9 cellular contexts compared by ENCODE assay signal in the genomic region with DNA sequence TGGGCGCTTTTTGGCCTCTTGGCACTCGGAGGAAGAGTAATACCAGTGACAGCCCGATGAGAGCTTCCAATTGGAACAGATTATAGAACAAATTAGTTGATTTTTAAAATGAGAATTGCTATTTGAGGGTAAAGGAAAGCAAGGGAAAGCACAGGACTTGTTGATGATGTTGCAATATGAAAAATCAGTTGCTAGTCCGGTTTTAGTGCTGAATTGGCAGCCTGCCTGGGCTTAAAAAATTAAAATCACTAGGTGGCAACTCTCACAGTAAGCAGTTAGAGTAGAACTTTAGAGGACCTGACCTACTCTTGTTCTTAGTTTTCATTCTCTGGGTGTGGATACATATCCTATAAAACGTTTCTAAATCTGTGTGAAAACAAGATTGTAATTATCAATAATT. TPM values are rescaled to one million over a fixed set of nuclear protein-coding genes. Genes with fewer than 3 reads are reported as not detected.
DNase-seq lines count a peak whose midpoint lies in the region; ATAC-seq and TF ChIP-seq lines count a peak whose summit lies in the region.
"Had no signal": no experiment of that assay in that cellular context is flagged by ENCODE, and none has a peak within 500 bp of the region (broad histone marks: within the 10 kb centered on the region; RNA-seq: fewer than 3 reads in every experiment).

No MANE protein-coding gene starts in this region.

- H3K36me3 ChIP-seq in hepatocyte (replicated peaks; ENCODE audit: insufficient read depth, low read depth): peaks cover 6% of the 10 kb centered on the region

- H3K4me1 Mint-ChIP-seq in activated CD8-positive, alpha-beta T cell treated with anti-CD3 and anti-CD28 coated beads for 36 hours (ENCODE audit: low read depth): peaks cover 51% of the 10 kb centered on the region
- peaks cover 57% of the 10 kb centered on the region for H3K4me1 Mint-ChIP-seq in stimulated activated memory B cell treated with anti-CD40 and anti-IgM and Interleukin-4, amounts not matched to agents 10 μg/mL and 1 μg/mL and 100 μg/mL, for 72 hours

- POLR2A ChIA-PET in activated CD8-positive, alpha-beta T cell treated with anti-CD3 and anti-CD28 coated beads for 36 hours (lab: Charles Lee): interaction anchor here (1.1 to 2.0 kb wide), 2 partner anchors 50 to 61 kb away, joined by 3 to 8 read pairs; no protein-coding TSS in a partner anchor

- peaks cover 51% of the 10 kb centered on the region for H3K79me2 ChIP-seq in hepatocyte

- no peaks in the 10 kb centered on the region for H3K27me3 Mint-ChIP-seq in activated CD8-positive, alpha-beta T cell treated with anti-CD3 and anti-CD28 coated beads for 36 hours
- H3K27me3 Mint-ChIP-seq in stimulated activated memory B cell treated with anti-CD40 and anti-IgM and Interleukin-4, amounts not matched to agents 10 μg/mL and 1 μg/mL and 100 μg/mL, for 72 hours: no peaks in the 10 kb centered on the region

- peaks cover 51% of the 10 kb centered on the region for H3K36me3 Mint-ChIP-seq in activated CD8-positive, alpha-beta T cell treated with anti-CD3 and anti-CD28 coated beads for 36 hours (ENCODE audit: low read depth)
- peaks cover 30% of the 10 kb centered on the region for H3K36me3 Mint-ChIP-seq in stimulated activated memory B cell treated with anti-CD40 and anti-IgM and Interleukin-4, amounts not matched to agents 10 μg/mL and 1 μg/mL and 100 μg/mL, for 72 hours

- H3K27ac ChIP-seq in hepatocyte: no peak overlapping the region

- no peaks in the 10 kb centered on the region for H3K9me3 ChIP-seq in hepatocyte (ENCODE audit: low read depth)

- 93% methylated on average over 5 of the region's 5 CpGs for whole genome bisulfite sequencing in hepatocyte (ENCODE audit: low lambda C conversion rate, missing lambda C conversion rate)

- CTCF ChIA-PET in activated CD8-positive, alpha-beta T cell treated with anti-CD3 and anti-CD28 coated beads for 36 hours (lab: Charles Lee): no interaction called here

- H3K27me3 ChIP-seq in hepatocyte: no peaks in the 10 kb centered on the region

- peak overlapping the region; percentile 89 for H3K4me3 Mint-ChIP-seq in activated CD8-positive, alpha-beta T cell treated with anti-CD3 and anti-CD28 coated beads for 36 hours
- H3K4me3 Mint-ChIP-seq in stimulated activated memory B cell treated with anti-CD40 and anti-IgM and Interleukin-4, amounts not matched to agents 10 μg/mL and 1 μg/mL and 100 μg/mL, for 72 hours: peak overlapping the region; percentile 41

- peaks cover 2% of the 10 kb centered on the region for H4K20me1 ChIP-seq in hepatocyte (ENCODE audit: insufficient read depth, poor library complexity, severe bottlenecking)

- H3K4me3 ChIP-seq in hepatocyte: no peak overlapping the region

- H3K27ac Mint-ChIP-seq in activated CD8-positive, alpha-beta T cell treated with anti-CD3 and anti-CD28 coated beads for 36 hours: no peak overlapping the region
- no peak overlapping the region for H3K27ac Mint-ChIP-seq in stimulated activated memory B cell treated with anti-CD40 and anti-IgM and Interleukin-4, amounts not matched to agents 10 μg/mL and 1 μg/mL and 100 μg/mL, for 72 hours

- H2AFZ ChIP-seq in hepatocyte: no peak overlapping the region

- ATAC-seq in activated CD8-positive, alpha-beta T cell treated with anti-CD3 and anti-CD28 coated beads for 36 hours: no peak
- ATAC-seq in stimulated activated memory B cell treated with anti-CD40 and anti-IgM and Interleukin-4, amounts not matched to agents 10 μg/mL and 1 μg/mL and 100 μg/mL, for 72 hours: no peak
- ATAC-seq: Panc1 had no signal

- H3K4me2 ChIP-seq in hepatocyte: peak overlapping the region; percentile 97

- peaks cover 15% of the 10 kb centered on the region for H3K4me1 ChIP-seq in hepatocyte (ENCODE audit: insufficient read depth)

- TF ChIP-seq CTCF in activated CD8-positive, alpha-beta T cell treated with anti-CD3 and anti-CD28 coated beads for 36 hours (IDR thresholded peaks at IDR 0.05): no peak
- no peak for TF ChIP-seq CTCF in hepatocyte (IDR thresholded peaks at IDR 0.05; ENCODE audit: poor library complexity)

- no peaks in the 10 kb centered on the region for H3K9me2 ChIP-seq in hepatocyte (replicated peaks; ENCODE audit: insufficient read depth)

- intact Hi-C loops in activated CD8-positive, alpha-beta T cell treated with anti-CD3 and anti-CD28 coated beads for 36 hours (cut with micrococcal nuclease): loop anchor here (5.0 to 10.0 kb wide), 2 partner anchors 50 to 52 kb away; partner anchors contain the start of genes ATXN7 and THOC7

- no peaks in the 10 kb centered on the region for H3K9me3 Mint-ChIP-seq in activated CD8-positive, alpha-beta T cell treated with anti-CD3 and anti-CD28 coated beads for 36 hours
- H3K9me3 Mint-ChIP-seq in stimulated activated memory B cell treated with anti-CD40 and anti-IgM and Interleukin-4, amounts not matched to agents 10 μg/mL and 1 μg/mL and 100 μg/mL, for 72 hours: no peaks in the 10 kb centered on the region

- DNase-seq in NOMO-1 (lab: John Stamatoyannopoulos, UW; ENCODE audit: unreplicated experiment in 2 of 2) (peak; percentile 2 to 5), NOMO-1 treated with dmso at 0.1 percent for 144 hours (lab: John Stamatoyannopoulos, UW; ENCODE audit: unreplicated experiment) (no peak), hepatocyte (ENCODE audit: low spot score) (no peak), NAMALWA (ENCODE audit: low spot score) (no peak), NCI-H146 treated with DMSO at 0.1 percent for 48 hours (lab: John Stamatoyannopoulos, UW; ENCODE audit: unreplicated experiment) (no peak), OCI-M2 (lab: John Stamatoyannopoulos, UW; ENCODE audit: unreplicated experiment) (no peak)
- DNase-seq in activated CD8-positive, alpha-beta T cell treated with anti-CD3 and anti-CD28 coated beads for 36 hours: no peak

RNA-seq across cellular contexts. Expression of gene SCAANT1, which starts 2.1 kb away (rescaled TPM):
- not detected for total RNA-seq in activated CD8-positive, alpha-beta T cell treated with anti-CD3 and anti-CD28 coated beads for 36 hours
- not detected in 2 replicates for total RNA-seq in hepatocyte
- polyA plus RNA-seq in hepatocyte: 1.1 TPM in 1 of 2 replicates, not detected in the other

RNA-seq across cellular contexts. Expression of gene ATXN7, which starts 50.6 kb away (rescaled TPM):
- 10 to 100 TPM; 22.5 to 25.9 TPM for total RNA-seq in activated CD8-positive, alpha-beta T cell treated with anti-CD3 and anti-CD28 coated beads for 36 hours
- 14.1 and 14.4 TPM in 2 replicates for total RNA-seq in hepatocyte
- polyA plus RNA-seq in hepatocyte: 3.0 and 7.5 TPM in 2 replicates

RNA-seq across cellular contexts. Expression of gene THOC7, which starts 50.7 kb away (rescaled TPM):
- 10 to 100 TPM; 85.0 to 85.5 TPM for total RNA-seq in activated CD8-positive, alpha-beta T cell treated with anti-CD3 and anti-CD28 coated beads for 36 hours
- 61.7 and 69.4 TPM in 2 replicates for total RNA-seq in hepatocyte
- polyA plus RNA-seq in hepatocyte: 67.3 and 78.5 TPM in 2 replicates

Comparison
In these comparisons a context has a peak if more than half of its experiments do, and no peak if none do; other contexts are left out.
1. DNase-seq: peak in NOMO-1 (2 of 2); none in NOMO-1 treated with dmso at 0.1 percent for 144 hours (single experiment), activated CD8-positive, alpha-beta T cell treated with anti-CD3 and anti-CD28 coated beads for 36 hours (single experiment), hepatocyte (single experiment), NAMALWA (single experiment), NCI-H146 treated with DMSO at 0.1 percent for 48 hours (single experiment) and OCI-M2 (single experiment).